ENCODE assay signal across 22 cellular contexts in the genomic region with DNA sequence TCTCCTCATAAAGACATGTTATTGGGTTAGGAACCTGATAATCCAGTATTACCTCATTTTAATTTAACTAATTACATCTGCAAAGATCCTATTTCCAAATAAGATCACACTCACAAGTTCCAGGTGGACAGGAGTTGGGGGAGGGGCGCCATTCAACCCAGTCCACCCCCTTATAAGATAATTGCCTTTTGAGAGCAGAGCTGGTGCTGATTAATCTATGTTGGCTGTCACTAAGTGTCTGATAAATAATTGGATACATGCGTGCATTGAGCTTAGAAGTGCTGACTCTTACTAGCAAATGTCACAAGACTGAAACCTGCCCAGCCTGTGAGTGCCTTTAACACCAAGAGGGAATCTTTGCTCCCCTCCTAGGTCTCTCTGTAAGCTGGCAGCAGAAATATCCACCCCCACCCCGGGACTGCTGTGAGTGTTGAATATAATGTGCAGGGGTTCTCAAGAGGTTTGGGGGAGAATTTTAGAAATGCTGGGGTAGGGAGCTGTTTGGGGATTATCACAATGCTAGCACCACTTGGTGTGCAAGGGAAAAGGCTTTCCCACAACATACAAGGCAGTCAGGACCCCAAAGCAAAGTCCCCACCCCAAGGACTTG.
DNase-seq lines count a peak whose midpoint lies in the region; ATAC-seq and TF ChIP-seq lines count a peak whose summit lies in the region.
"Had no signal": no experiment of that assay in that cellular context is flagged by ENCODE, and none has a peak within 500 bp of the region (broad histone marks: within the 10 kb centered on the region; RNA-seq: fewer than 3 reads in every experiment).

No MANE protein-coding gene starts in this region.

- 65% methylated on average over 3 of the region's 3 CpGs for WGBS in right cardiac atrium

- no peak overlapping the region for H3K27ac ChIP-seq in right atrium auricular region
- H3K27ac ChIP-seq in right cardiac atrium (ENCODE audit: low read length) = no peak overlapping the region
- peak overlapping the region; percentile 1 for H3K27ac ChIP-seq in angular gyrus (ENCODE audit: low read depth, low read length)
- no peak overlapping the region for H3K27ac ChIP-seq in vagina
- H3K27ac ChIP-seq: breast epithelium, epithelial cell of prostate, psoas muscle had no signal

- H3K4me1 ChIP-seq in right atrium auricular region = no peaks in the 10 kb centered on the region
- H3K4me1 ChIP-seq in right cardiac atrium (ENCODE audit: control insufficient read depth, insufficient read depth, low read length) = no peaks in the 10 kb centered on the region
- no peaks in the 10 kb centered on the region for H3K4me1 ChIP-seq in vagina
- H3K4me1 ChIP-seq: breast epithelium, psoas muscle had no signal

- DNase-seq in right atrium auricular region (ENCODE audit: low spot score) (peak; percentile 43), right cardiac atrium (no peak), mesenteric fat pad (ENCODE audit: low spot score) (peak; percentile 9), vagina (ENCODE audit: extremely low spot score in 2 of 2) (peak; percentile 40 to 87)
- DNase-seq in activated naive CD4-positive, alpha-beta T cell treated with Interleukin-2 at 50 U/mL for 16 hours = no peak
- DNase-seq: activated CD4-positive, CD25-positive, alpha-beta regulatory T cell; activated CD8-positive, alpha-beta memory T cell treated with anti-CD3 and anti-CD28 coated beads, Interleukin-2, amount 50 U/mL, for 4 hours; CD8-positive, alpha-beta memory T cell; DMS153; effector CD8-positive, alpha-beta T cell; naive thymus-derived CD8-positive, alpha-beta T cell; NCI-H1930; NCI-H2171 treated with DMSO at 0.1 percent for 48 hours; NCI-H510A treated with DMSO at 0.1 percent for 48 hours; psoas muscle; stimulated activated CD4-positive, alpha-beta T cell treated with anti-CD3 and anti-CD28 coated beads, Interleukin-4, amount 100 ng/mL, for 4 hours had no signal

- H3K4me3 ChIP-seq in right atrium auricular region (no peak overlapping the region), right cardiac atrium (ENCODE audit: low read length) (no peak overlapping the region), vagina (no peak overlapping the region)
- H3K4me3 ChIP-seq: breast epithelium, psoas muscle had no signal

- H3K9me3 ChIP-seq in right atrium auricular region = no peaks in the 10 kb centered on the region
- no peaks in the 10 kb centered on the region for H3K9me3 ChIP-seq in right cardiac atrium (ENCODE audit: control insufficient read depth, low read length)
- no peaks in the 10 kb centered on the region for H3K9me3 ChIP-seq in vagina
- H3K9me3 ChIP-seq: breast epithelium, psoas muscle had no signal

- intact Hi-C loops in right cardiac atrium (cut with DNase I) = loop anchor here in 1 of 4 donors (10.0 kb wide), 1 partner anchor 64 kb away; no protein-coding TSS in a partner anchor
- intact Hi-C loops in vagina (cut with DNase I) = no loop called here

- TF ChIP-seq POLR2A in vagina (IDR thresholded peaks at IDR 0.05) = no peak

- H3K27me3 ChIP-seq in right atrium auricular region (no peaks in the 10 kb centered on the region), right cardiac atrium (ENCODE audit: control insufficient read depth, insufficient read depth) (no peaks in the 10 kb centered on the region), vagina (no peaks in the 10 kb centered on the region)

- H3K36me3 ChIP-seq in right atrium auricular region = no peaks in the 10 kb centered on the region
- no peaks in the 10 kb centered on the region for H3K36me3 ChIP-seq in vagina
- H3K36me3 ChIP-seq: breast epithelium had no signal

- TF ChIP-seq CTCF in right atrium auricular region (IDR thresholded peaks at IDR 0.05) (no peak), vagina (IDR thresholded peaks at IDR 0.05) (no peak)

- ATAC-seq in right cardiac atrium = no peak
- no peak for ATAC-seq in HG03039 (IDR thresholded peaks at IDR 0.05; ENCODE audit: unreplicated experiment)
- ATAC-seq in GM19395 (IDR thresholded peaks at IDR 0.05; ENCODE audit: unreplicated experiment) = no peak
- ATAC-seq: left lobe of liver; naive thymus-derived CD8-positive, alpha-beta T cell; psoas muscle had no signal

Comparison
In these comparisons a context has a peak if more than half of its experiments do, and no peak if none do; other contexts are left out.
1. DNase-seq: peak in right atrium auricular region (single experiment), mesenteric fat pad (single experiment) and vagina (2 of 2); none in right cardiac atrium (0 of 3) and activated naive CD4-positive, alpha-beta T cell treated with Interleukin-2 at 50 U/mL for 16 hours (single experiment).